In genomic region chr22:48658871-48659270, GRCh38 we compare ENCODE assay signal across 28 cellular contexts.
"Had no signal": no experiment of that assay in that cellular context is flagged by ENCODE, and none has a peak within 500 bp of the region (broad histone marks: within the 10 kb centered on the region; RNA-seq: fewer than 3 reads in every experiment).

No MANE protein-coding gene starts in this region.

- H3K4me3 ChIP-seq: ovary, psoas muscle, right lobe of liver, sigmoid colon, stomach, suprapubic skin, testis, tibial artery, transverse colon, upper lobe of right lung, uterus had no signal

- H3K27ac ChIP-seq: ovary, parathyroid adenoma, psoas muscle, right lobe of liver, sigmoid colon, stomach, testis, tibial artery, transverse colon, upper lobe of right lung, uterus had no signal

- H3K36me3 Mint-ChIP-seq: naive thymus-derived CD8-positive, alpha-beta T cell; stimulated activated effector memory CD8-positive, alpha-beta T cell treated with anti-CD3 and anti-CD28 coated beads, Interleukin-12 subunit alpha, Interleukin-12 subunit beta, amount 100 ng/mL, for 72 hours; type B pancreatic cell had no signal

- H3K27me3 ChIP-seq: ovary, right lobe of liver, sigmoid colon, testis, transverse colon, upper lobe of right lung, uterus had no signal

- H3K27ac Mint-ChIP-seq: naive B cell; naive thymus-derived CD8-positive, alpha-beta T cell; nephron; progenitor cell of endocrine pancreas; stimulated activated effector memory CD8-positive, alpha-beta T cell treated with anti-CD3 and anti-CD28 coated beads, Interleukin-12 subunit alpha, Interleukin-12 subunit beta, amount 100 ng/mL, for 72 hours; stimulated activated naive B cell treated with anti-CD40 and anti-IgM and Interleukin-4, amounts not matched to agents 10 μg/mL and 1 μg/mL and 100 μg/mL, for 72 hours; stimulated activated naive CD8-positive, alpha-beta T cell treated with anti-CD3 and anti-CD28 coated beads, Interleukin-15, Interleukin-2, amounts not matched to agents 100 ng/mL and 50 ng/mL, for 24 hours; type B pancreatic cell had no signal

- H3K4me3 Mint-ChIP-seq: naive B cell; naive thymus-derived CD8-positive, alpha-beta T cell; nephron; stimulated activated effector memory CD8-positive, alpha-beta T cell treated with anti-CD3 and anti-CD28 coated beads, Interleukin-12 subunit alpha, Interleukin-12 subunit beta, amount 100 ng/mL, for 72 hours; stimulated activated naive B cell treated with anti-CD40 and anti-IgM and Interleukin-4, amounts not matched to agents 10 μg/mL and 1 μg/mL and 100 μg/mL, for 72 hours; stimulated activated naive CD8-positive, alpha-beta T cell treated with anti-CD3 and anti-CD28 coated beads, Interleukin-15, Interleukin-2, amounts not matched to agents 100 ng/mL and 50 ng/mL, for 24 hours; type B pancreatic cell had no signal

- H3K4me1 ChIP-seq: parathyroid adenoma, psoas muscle, right lobe of liver, sigmoid colon, stomach, testis, transverse colon, upper lobe of right lung, uterus had no signal

- ATAC-seq: naive thymus-derived CD8-positive, alpha-beta T cell; right cardiac atrium; right lobe of liver; stimulated activated effector memory CD8-positive, alpha-beta T cell treated with anti-CD3 and anti-CD28 coated beads, Interleukin-12 subunit alpha, Interleukin-12 subunit beta, amount 100 ng/mL, for 72 hours; stimulated activated naive B cell treated with anti-CD40 and anti-IgM and Interleukin-4, amounts not matched to agents 10 μg/mL and 1 μg/mL and 100 μg/mL, for 72 hours; upper lobe of right lung had no signal

- H3K27me3 Mint-ChIP-seq: naive B cell; progenitor cell of endocrine pancreas; stimulated activated naive B cell treated with anti-CD40 and anti-IgM and Interleukin-4, amounts not matched to agents 10 μg/mL and 1 μg/mL and 100 μg/mL, for 72 hours; stimulated activated naive CD8-positive, alpha-beta T cell treated with anti-CD3 and anti-CD28 coated beads, Interleukin-15, Interleukin-2, amounts not matched to agents 100 ng/mL and 50 ng/mL, for 24 hours; type B pancreatic cell had no signal

- H3K4me1 Mint-ChIP-seq: naive B cell; naive thymus-derived CD8-positive, alpha-beta T cell; stimulated activated effector memory CD8-positive, alpha-beta T cell treated with anti-CD3 and anti-CD28 coated beads, Interleukin-12 subunit alpha, Interleukin-12 subunit beta, amount 100 ng/mL, for 72 hours; stimulated activated naive B cell treated with anti-CD40 and anti-IgM and Interleukin-4, amounts not matched to agents 10 μg/mL and 1 μg/mL and 100 μg/mL, for 72 hours had no signal

- H2AFZ ChIP-seq: parathyroid adenoma had no signal

- DNase-seq: naive B cell; naive thymus-derived CD8-positive, alpha-beta T cell; occipital lobe; ovary; right lobe of liver; sigmoid colon; small intestine; stimulated activated CD4-positive, alpha-beta T cell treated with anti-CD3 and anti-CD28 coated beads, Interleukin-15, amount 100 ng/mL, for 24 hours; stimulated activated CD4-positive, alpha-beta T cell treated with anti-CD3 and anti-CD28 coated beads, Interleukin-2, amount 100 ng/mL, for 24 hours; stimulated activated CD4-positive, alpha-beta T cell treated with anti-CD3 and anti-CD28 coated beads, Interleukin-2, amount 100 ng/mL, for 48 hours; stimulated activated CD4-positive, alpha-beta T cell treated with anti-CD3 and anti-CD28 coated beads, Interleukin-4, amount 100 ng/mL, for 24 hours; stimulated activated naive B cell treated with anti-CD40 and anti-IgM and Interleukin-4, amounts not matched to agents 10 μg/mL and 1 μg/mL and 100 μg/mL, for 72 hours; stimulated activated naive CD4-positive, alpha-beta T cell treated with Interleukin-2 at 50 U/mL for 16 hours; stomach; testis; tibial artery; transverse colon; upper lobe of right lung; uterus had no signal

- H3K9me3 ChIP-seq: ovary, testis, transverse colon, uterus had no signal

- H3K9ac ChIP-seq: parathyroid adenoma had no signal

- H3K79me2 ChIP-seq: parathyroid adenoma had no signal

- H3K9me3 Mint-ChIP-seq: stimulated activated effector memory CD8-positive, alpha-beta T cell treated with anti-CD3 and anti-CD28 coated beads, Interleukin-12 subunit alpha, Interleukin-12 subunit beta, amount 100 ng/mL, for 72 hours; stimulated activated naive CD8-positive, alpha-beta T cell treated with anti-CD3 and anti-CD28 coated beads, Interleukin-15, Interleukin-2, amounts not matched to agents 100 ng/mL and 50 ng/mL, for 24 hours; type B pancreatic cell had no signal

- H3K36me3 ChIP-seq: ovary, right lobe of liver, sigmoid colon, stomach, suprapubic skin, tibial artery, transverse colon, upper lobe of right lung, uterus had no signal
